ENCODE assay signal across 1 cellular context in the genomic region with DNA sequence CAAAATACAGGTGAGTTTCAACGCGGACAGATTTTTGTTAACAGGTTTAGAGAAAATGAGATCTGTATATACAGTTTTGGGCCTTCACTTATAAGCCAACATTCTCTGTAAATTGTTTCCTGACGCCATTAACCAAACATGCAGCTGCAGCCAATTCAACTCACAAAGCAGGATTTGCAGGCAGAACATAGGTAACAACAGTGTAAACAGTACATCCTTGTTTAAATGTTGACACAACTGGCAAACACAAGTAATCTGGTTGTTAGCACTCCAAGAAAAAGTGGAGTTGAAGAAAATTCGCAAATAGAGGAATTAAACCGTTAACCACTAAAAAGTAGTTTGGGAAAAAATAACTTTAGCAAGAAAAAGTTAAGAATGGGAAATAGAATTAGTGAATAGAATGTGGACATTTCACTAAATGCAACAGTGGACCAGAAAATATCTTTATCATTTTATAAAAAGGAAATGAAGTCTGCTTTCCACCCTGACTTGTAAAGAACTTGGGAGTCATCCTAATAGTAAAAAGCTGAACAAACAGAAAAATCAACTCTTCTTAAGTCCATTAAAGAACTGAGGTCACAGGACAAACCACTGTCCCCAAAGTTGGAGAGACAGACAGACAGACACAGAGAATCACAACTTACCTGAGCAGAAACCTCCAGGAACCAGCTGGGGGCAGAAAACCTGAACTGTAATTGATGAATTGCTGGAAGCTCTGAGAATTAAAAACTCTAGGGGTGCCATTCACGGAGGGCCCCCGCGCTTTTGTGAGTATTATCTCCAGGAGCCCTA.
TF ChIP-seq lines count a peak whose summit lies in the region.

No MANE protein-coding gene starts in this region.

TF ChIP-seq in HepG2, 621 proteins besides CTCF, POLR2A, EP300 and RAD21 (continued from another document and continues in another):
- TF ChIP-seq ZNF878 (CRISPR knock-in tag; IDR thresholded peaks at IDR 0.05) (peak; percentile 52; the same call in 1 of the 2 replicates), HIVEP1 (CRISPR knock-in tag; IDR thresholded peaks at IDR 0.05) (no peak), NFYB (CRISPR knock-in tag; IDR thresholded peaks at IDR 0.05) (no peak), U2AF1 (optimal IDR thresholded peaks at IDR 0.05; ENCODE audit: low read depth, low read length) (no peak), ZNF552 (CRISPR knock-in tag; IDR thresholded peaks at IDR 0.05; ENCODE audit: borderline replicate concordance) (no peak), MAFK (conservative IDR thresholded peaks at IDR 0.05 in 1 of 2, IDR thresholded peaks at IDR 0.05 in 1 of 2; ENCODE audit: low read length in 2 of 2) (0 out of 4 replicates have a peak, but pooled peaks of 1 of the 2 experiments have one; percentile 21), GLI4 (CRISPR knock-in tag; IDR thresholded peaks at IDR 0.05; ENCODE audit: borderline replicate concordance) (no peak), BCL6 (CRISPR knock-in tag; IDR thresholded peaks at IDR 0.05) (peak; percentile 91), MEIS1 (CRISPR knock-in tag; IDR thresholded peaks at IDR 0.05; ENCODE audit: borderline replicate concordance) (no peak), STAG1 (CRISPR knock-in tag; IDR thresholded peaks at IDR 0.05) (no peak), HDAC1 (CRISPR knock-in tag; IDR thresholded peaks at IDR 0.05) (peak; percentile 39), ZIK1 (CRISPR knock-in tag; IDR thresholded peaks at IDR 0.05; ENCODE audit: borderline replicate concordance, low read depth) (no peak), NFKB2 (CRISPR knock-in tag; IDR thresholded peaks at IDR 0.05; ENCODE audit: borderline replicate concordance) (no peak), ZFP90 (CRISPR knock-in tag; IDR thresholded peaks at IDR 0.05; ENCODE audit: borderline replicate concordance) (no peak), FOXK2 (IDR thresholded peaks at IDR 0.05) (no peak), ZNF326 (CRISPR knock-in tag; IDR thresholded peaks at IDR 0.05; ENCODE audit: borderline replicate concordance) (no peak), ELF3 (CRISPR knock-in tag; IDR thresholded peaks at IDR 0.05) (peak; percentile 68), NFIC (IDR thresholded peaks at IDR 0.05; ENCODE audit: low read length) (peak; percentile 65; the same call in 1 of the 2 replicates), ZNF747 (CRISPR knock-in tag; IDR thresholded peaks at IDR 0.05; ENCODE audit: borderline replicate concordance) (0 out of 2 replicates have a peak, but pooled peaks have one; percentile 15), MAFF (IDR thresholded peaks at IDR 0.05; ENCODE audit: low read depth, low read length) (0 out of 2 replicates have a peak, but pooled peaks have one; percentile 21), TARDBP (CRISPR knock-in tag; IDR thresholded peaks at IDR 0.05) (no peak), RBAK (CRISPR knock-in tag; IDR thresholded peaks at IDR 0.05) (no peak), CCAR2 (optimal IDR thresholded peaks at IDR 0.05; ENCODE audit: low read depth, low read length) (no peak), ZNF761 (CRISPR knock-in tag; conservative IDR thresholded peaks at IDR 0.05) (no peak), ZNF354B (CRISPR knock-in tag; IDR thresholded peaks at IDR 0.05) (no peak), ZNF607 (CRISPR knock-in tag; IDR thresholded peaks at IDR 0.05; ENCODE audit: borderline replicate concordance) (peak; percentile 31; the same call in 1 of the 2 replicates), SNAPC2 (CRISPR knock-in tag; IDR thresholded peaks at IDR 0.05) (no peak), ZNF891 (CRISPR knock-in tag; IDR thresholded peaks at IDR 0.05) (no peak), ZNF317 (CRISPR knock-in tag; IDR thresholded peaks at IDR 0.05) (no peak), SMAD1 (CRISPR knock-in tag; IDR thresholded peaks at IDR 0.05; ENCODE audit: borderline replicate concordance, low read depth) (no peak), RNF2 (conservative IDR thresholded peaks at IDR 0.05; ENCODE audit: low read depth) (no peak)
- TF ChIP-seq, protein P1, sequence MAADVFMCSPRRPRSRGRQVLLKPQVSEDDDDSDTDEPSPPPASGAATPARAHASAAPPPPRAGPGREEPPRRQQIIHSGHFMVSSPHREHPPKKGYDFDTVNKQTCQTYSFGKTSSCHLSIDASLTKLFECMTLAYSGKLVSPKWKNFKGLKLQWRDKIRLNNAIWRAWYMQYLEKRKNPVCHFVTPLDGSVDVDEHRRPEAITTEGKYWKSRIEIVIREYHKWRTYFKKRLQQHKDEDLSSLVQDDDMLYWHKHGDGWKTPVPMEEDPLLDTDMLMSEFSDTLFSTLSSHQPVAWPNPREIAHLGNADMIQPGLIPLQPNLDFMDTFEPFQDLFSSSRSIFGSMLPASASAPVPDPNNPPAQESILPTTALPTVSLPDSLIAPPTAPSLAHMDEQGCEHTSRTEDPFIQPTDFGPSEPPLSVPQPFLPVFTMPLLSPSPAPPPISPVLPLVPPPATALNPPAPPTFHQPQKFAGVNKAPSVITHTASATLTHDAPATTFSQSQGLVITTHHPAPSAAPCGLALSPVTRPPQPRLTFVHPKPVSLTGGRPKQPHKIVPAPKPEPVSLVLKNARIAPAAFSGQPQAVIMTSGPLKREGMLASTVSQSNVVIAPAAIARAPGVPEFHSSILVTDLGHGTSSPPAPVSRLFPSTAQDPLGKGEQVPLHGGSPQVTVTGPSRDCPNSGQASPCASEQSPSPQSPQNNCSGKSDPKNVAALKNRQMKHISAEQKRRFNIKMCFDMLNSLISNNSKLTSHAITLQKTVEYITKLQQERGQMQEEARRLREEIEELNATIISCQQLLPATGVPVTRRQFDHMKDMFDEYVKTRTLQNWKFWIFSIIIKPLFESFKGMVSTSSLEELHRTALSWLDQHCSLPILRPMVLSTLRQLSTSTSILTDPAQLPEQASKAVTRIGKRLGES (CRISPR knock-in tag; IDR thresholded peaks at IDR 0.05; ENCODE audit: borderline replicate concordance) = no peak
- TF ChIP-seq, protein P2, sequence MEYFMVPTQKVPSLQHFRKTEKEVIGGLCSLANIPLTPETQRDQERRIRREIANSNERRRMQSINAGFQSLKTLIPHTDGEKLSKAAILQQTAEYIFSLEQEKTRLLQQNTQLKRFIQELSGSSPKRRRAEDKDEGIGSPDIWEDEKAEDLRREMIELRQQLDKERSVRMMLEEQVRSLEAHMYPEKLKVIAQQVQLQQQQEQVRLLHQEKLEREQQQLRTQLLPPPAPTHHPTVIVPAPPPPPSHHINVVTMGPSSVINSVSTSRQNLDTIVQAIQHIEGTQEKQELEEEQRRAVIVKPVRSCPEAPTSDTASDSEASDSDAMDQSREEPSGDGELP (IDR thresholded peaks at IDR 0.05; ENCODE audit: borderline replicate concordance, low read depth) = peak; percentile 57
- TF ChIP-seq, protein P3, sequence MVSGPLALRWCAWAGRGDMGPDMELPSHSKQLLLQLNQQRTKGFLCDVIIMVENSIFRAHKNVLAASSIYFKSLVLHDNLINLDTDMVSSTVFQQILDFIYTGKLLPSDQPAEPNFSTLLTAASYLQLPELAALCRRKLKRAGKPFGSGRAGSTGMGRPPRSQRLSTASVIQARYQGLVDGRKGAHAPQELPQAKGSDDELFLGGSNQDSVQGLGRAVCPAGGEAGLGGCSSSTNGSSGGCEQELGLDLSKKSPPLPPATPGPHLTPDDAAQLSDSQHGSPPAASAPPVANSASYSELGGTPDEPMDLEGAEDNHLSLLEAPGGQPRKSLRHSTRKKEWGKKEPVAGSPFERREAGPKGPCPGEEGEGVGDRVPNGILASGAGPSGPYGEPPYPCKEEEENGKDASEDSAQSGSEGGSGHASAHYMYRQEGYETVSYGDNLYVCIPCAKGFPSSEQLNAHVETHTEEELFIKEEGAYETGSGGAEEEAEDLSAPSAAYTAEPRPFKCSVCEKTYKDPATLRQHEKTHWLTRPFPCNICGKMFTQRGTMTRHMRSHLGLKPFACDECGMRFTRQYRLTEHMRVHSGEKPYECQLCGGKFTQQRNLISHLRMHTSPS (CRISPR knock-in tag; IDR thresholded peaks at IDR 0.05; ENCODE audit: low read depth) = no peak
- TF ChIP-seq, protein P4, sequence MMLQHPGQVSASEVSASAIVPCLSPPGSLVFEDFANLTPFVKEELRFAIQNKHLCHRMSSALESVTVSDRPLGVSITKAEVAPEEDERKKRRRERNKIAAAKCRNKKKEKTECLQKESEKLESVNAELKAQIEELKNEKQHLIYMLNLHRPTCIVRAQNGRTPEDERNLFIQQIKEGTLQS (CRISPR knock-in tag; IDR thresholded peaks at IDR 0.05) = no peak
- TF ChIP-seq, protein P5, sequence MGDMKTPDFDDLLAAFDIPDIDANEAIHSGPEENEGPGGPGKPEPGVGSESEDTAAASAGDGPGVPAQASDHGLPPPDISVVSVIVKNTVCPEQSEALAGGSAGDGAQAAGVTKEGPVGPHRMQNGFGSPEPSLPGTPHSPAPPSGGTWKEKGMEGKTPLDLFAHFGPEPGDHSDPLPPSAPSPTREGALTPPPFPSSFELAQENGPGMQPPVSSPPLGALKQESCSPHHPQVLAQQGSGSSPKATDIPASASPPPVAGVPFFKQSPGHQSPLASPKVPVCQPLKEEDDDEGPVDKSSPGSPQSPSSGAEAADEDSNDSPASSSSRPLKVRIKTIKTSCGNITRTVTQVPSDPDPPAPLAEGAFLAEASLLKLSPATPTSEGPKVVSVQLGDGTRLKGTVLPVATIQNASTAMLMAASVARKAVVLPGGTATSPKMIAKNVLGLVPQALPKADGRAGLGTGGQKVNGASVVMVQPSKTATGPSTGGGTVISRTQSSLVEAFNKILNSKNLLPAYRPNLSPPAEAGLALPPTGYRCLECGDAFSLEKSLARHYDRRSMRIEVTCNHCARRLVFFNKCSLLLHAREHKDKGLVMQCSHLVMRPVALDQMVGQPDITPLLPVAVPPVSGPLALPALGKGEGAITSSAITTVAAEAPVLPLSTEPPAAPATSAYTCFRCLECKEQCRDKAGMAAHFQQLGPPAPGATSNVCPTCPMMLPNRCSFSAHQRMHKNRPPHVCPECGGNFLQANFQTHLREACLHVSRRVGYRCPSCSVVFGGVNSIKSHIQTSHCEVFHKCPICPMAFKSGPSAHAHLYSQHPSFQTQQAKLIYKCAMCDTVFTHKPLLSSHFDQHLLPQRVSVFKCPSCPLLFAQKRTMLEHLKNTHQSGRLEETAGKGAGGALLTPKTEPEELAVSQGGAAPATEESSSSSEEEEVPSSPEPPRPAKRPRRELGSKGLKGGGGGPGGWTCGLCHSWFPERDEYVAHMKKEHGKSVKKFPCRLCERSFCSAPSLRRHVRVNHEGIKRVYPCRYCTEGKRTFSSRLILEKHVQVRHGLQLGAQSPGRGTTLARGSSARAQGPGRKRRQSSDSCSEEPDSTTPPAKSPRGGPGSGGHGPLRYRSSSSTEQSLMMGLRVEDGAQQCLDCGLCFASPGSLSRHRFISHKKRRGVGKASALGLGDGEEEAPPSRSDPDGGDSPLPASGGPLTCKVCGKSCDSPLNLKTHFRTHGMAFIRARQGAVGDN (CRISPR knock-in tag; IDR thresholded peaks at IDR 0.05) = no peak
- TF ChIP-seq, protein P6, sequence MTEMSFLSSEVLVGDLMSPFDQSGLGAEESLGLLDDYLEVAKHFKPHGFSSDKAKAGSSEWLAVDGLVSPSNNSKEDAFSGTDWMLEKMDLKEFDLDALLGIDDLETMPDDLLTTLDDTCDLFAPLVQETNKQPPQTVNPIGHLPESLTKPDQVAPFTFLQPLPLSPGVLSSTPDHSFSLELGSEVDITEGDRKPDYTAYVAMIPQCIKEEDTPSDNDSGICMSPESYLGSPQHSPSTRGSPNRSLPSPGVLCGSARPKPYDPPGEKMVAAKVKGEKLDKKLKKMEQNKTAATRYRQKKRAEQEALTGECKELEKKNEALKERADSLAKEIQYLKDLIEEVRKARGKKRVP (CRISPR knock-in tag; IDR thresholded peaks at IDR 0.05) = no peak
- TF ChIP-seq, protein P7, sequence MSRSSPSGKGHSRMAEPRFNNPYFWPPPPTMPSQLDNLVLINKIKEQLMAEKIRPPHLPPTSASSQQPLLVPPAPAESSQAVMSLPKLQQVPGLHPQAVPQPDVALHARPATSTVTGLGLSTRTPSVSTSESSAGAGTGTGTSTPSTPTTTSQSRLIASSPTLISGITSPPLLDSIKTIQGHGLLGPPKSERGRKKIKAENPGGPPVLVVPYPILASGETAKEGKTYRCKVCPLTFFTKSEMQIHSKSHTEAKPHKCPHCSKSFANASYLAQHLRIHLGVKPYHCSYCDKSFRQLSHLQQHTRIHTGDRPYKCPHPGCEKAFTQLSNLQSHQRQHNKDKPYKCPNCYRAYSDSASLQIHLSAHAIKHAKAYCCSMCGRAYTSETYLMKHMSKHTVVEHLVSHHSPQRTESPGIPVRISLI (CRISPR knock-in tag; IDR thresholded peaks at IDR 0.05; ENCODE audit: borderline replicate concordance) = no peak
- TF ChIP-seq, protein P8, sequence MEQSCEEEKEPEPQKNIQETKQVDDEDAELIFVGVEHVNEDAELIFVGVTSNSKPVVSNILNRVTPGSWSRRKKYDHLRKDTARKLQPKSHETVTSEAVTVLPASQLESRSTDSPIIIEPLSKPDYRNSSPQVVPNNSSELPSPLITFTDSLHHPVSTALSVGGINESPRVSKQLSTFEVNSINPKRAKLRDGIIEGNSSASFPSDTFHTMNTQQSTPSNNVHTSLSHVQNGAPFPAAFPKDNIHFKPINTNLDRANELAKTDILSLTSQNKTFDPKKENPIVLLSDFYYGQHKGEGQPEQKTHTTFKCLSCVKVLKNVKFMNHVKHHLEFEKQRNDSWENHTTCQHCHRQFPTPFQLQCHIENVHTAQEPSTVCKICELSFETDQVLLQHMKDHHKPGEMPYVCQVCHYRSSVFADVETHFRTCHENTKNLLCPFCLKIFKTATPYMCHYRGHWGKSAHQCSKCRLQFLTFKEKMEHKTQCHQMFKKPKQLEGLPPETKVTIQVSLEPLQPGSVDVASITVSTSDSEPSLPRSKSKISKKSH (CRISPR knock-in tag; IDR thresholded peaks at IDR 0.05; ENCODE audit: borderline replicate concordance) = no peak
- TF ChIP-seq, protein P9, sequence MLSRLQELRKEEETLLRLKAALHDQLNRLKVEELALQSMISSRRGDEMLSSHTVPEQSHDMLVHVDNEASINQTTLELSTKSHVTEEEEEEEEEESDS (CRISPR knock-in tag; IDR thresholded peaks at IDR 0.05; ENCODE audit: borderline replicate concordance) = no peak
- TF ChIP-seq, protein P10, sequence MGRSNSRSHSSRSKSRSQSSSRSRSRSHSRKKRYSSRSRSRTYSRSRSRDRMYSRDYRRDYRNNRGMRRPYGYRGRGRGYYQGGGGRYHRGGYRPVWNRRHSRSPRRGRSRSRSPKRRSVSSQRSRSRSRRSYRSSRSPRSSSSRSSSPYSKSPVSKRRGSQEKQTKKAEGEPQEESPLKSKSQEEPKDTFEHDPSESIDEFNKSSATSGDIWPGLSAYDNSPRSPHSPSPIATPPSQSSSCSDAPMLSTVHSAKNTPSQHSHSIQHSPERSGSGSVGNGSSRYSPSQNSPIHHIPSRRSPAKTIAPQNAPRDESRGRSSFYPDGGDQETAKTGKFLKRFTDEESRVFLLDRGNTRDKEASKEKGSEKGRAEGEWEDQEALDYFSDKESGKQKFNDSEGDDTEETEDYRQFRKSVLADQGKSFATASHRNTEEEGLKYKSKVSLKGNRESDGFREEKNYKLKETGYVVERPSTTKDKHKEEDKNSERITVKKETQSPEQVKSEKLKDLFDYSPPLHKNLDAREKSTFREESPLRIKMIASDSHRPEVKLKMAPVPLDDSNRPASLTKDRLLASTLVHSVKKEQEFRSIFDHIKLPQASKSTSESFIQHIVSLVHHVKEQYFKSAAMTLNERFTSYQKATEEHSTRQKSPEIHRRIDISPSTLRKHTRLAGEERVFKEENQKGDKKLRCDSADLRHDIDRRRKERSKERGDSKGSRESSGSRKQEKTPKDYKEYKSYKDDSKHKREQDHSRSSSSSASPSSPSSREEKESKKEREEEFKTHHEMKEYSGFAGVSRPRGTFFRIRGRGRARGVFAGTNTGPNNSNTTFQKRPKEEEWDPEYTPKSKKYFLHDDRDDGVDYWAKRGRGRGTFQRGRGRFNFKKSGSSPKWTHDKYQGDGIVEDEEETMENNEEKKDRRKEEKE (IDR thresholded peaks at IDR 0.05) = no peak
